Comparison of ENCODE assay signal across 10 cellular contexts in genomic region chr3:196219970-196220311, GRCh38. TPM values are rescaled to one million over a fixed set of nuclear protein-coding genes. Genes with fewer than 3 reads are reported as not detected.
A peak's percentile ranks its signal among the peaks of the same experiment; 100 is the strongest.
DNase-seq lines count a peak whose midpoint lies in the region; ATAC-seq, FAIRE-seq and TF ChIP-seq lines count a peak whose summit lies in the region.
"Had no signal": no experiment of that assay in that cellular context is flagged by ENCODE, and none has a peak within 500 bp of the region (broad histone marks: within the 10 kb centered on the region; RNA-seq: fewer than 3 reads in every experiment).

No MANE protein-coding gene starts in this region.

- no peaks in the 10 kb centered on the region for H3K9me3 ChIP-seq in OCI-LY1 (ENCODE audit: low read length)
- H3K9me3 ChIP-seq in colonic mucosa: no peaks in the 10 kb centered on the region
- no peaks in the 10 kb centered on the region for H3K9me3 ChIP-seq in psoas muscle

- no peak overlapping the region for H3K4me3 ChIP-seq in OCI-LY1 (ENCODE audit: low read depth, low read length, poor library complexity, severe bottlenecking)
- no peak overlapping the region for H3K4me3 ChIP-seq in colonic mucosa
- H3K4me3 ChIP-seq in psoas muscle: peak overlapping the region; percentile 25
- H3K4me3 ChIP-seq: cardiac muscle cell had no signal

- ATAC-seq in psoas muscle: no peak

- H3K36me3 ChIP-seq in OCI-LY1 (ENCODE audit: insufficient read depth, low read length) (no peaks in the 10 kb centered on the region), colonic mucosa (no peaks in the 10 kb centered on the region), psoas muscle (ENCODE audit: insufficient read depth in 1 of 2, low read depth in 1 of 2) (no peaks in the 10 kb centered on the region)
- H3K36me3 ChIP-seq: cardiac muscle cell had no signal

- no peaks in the 10 kb centered on the region for H3K36me3 Mint-ChIP-seq in T-helper 1 cell treated with Interleukin-12 subunit alpha and Interleukin-12 subunit beta and Interleukin-4 antibody, amounts not matched to agents 30 μg/mL and 1 μg/mL, for 36 hours (ENCODE audit: low read depth)

- FAIRE-seq in H54 (lab: Jason Lieb, UNC): no peak

- intact Hi-C loops in colonic mucosa (cut with DNase I): no loop called here
- intact Hi-C loops in psoas muscle (cut with DNase I): no loop called here
- intact Hi-C loops in head of caudate nucleus (cut with DNase I): no loop called here

- peaks cover 16% of the 10 kb centered on the region for H3K4me1 Mint-ChIP-seq in T-helper 1 cell treated with Interleukin-12 subunit alpha and Interleukin-12 subunit beta and Interleukin-4 antibody, amounts not matched to agents 30 μg/mL and 1 μg/mL, for 36 hours (ENCODE audit: low read depth)

- no peak for TF ChIP-seq CTCF in OCI-LY1 (IDR thresholded peaks at IDR 0.05; ENCODE audit: low read length)
- no peak for TF ChIP-seq CTCF in colonic mucosa (IDR thresholded peaks at IDR 0.05)
- no peak for TF ChIP-seq CTCF in psoas muscle (IDR thresholded peaks at IDR 0.05)

- no peaks in the 10 kb centered on the region for H3K9me3 Mint-ChIP-seq in T-helper 1 cell treated with Interleukin-12 subunit alpha and Interleukin-12 subunit beta and Interleukin-4 antibody, amounts not matched to agents 30 μg/mL and 1 μg/mL, for 36 hours

- peak overlapping the region; percentile 75 for H3K4me3 Mint-ChIP-seq in T-helper 1 cell treated with Interleukin-12 subunit alpha and Interleukin-12 subunit beta and Interleukin-4 antibody, amounts not matched to agents 30 μg/mL and 1 μg/mL, for 36 hours

- H3K27me3 Mint-ChIP-seq in T-helper 1 cell treated with Interleukin-12 subunit alpha and Interleukin-12 subunit beta and Interleukin-4 antibody, amounts not matched to agents 30 μg/mL and 1 μg/mL, for 36 hours (ENCODE audit: low read depth): peaks cover 5% of the 10 kb centered on the region

- 78 to 85% (median 78%) methylated on average over 19 of the region's 19 CpGs for WGBS in psoas muscle, 3 donors

- no peaks in the 10 kb centered on the region for H3K79me2 ChIP-seq in OCI-LY1 (ENCODE audit: insufficient read depth, low read length)

- H3K27me3 ChIP-seq in OCI-LY1 (ENCODE audit: insufficient read depth, low read length): peaks cover 8% of the 10 kb centered on the region; the same call in 1 of the 2 replicates
- no peaks in the 10 kb centered on the region for H3K27me3 ChIP-seq in colonic mucosa
- no peaks in the 10 kb centered on the region for H3K27me3 ChIP-seq in psoas muscle (ENCODE audit: insufficient read depth in 3 of 3, low read length in 2 of 3)
- H3K27me3 ChIP-seq: cardiac muscle cell had no signal

- no peaks in the 10 kb centered on the region for H4K20me1 ChIP-seq in OCI-LY1 (ENCODE audit: insufficient read depth, low read length)

- H3K9ac ChIP-seq in OCI-LY1 (ENCODE audit: low read length): no peak overlapping the region
- no peak overlapping the region for H3K9ac ChIP-seq in colonic mucosa (ENCODE audit: low read depth in 2 of 2, low read length in 2 of 2)

- no peaks in the 10 kb centered on the region for H3F3A ChIP-seq in OCI-LY1 (ENCODE audit: insufficient read depth, low read length)

- H3K27ac ChIP-seq in OCI-LY1 (ENCODE audit: low read depth, low read length, poor library complexity, severe bottlenecking) (no peak overlapping the region), colonic mucosa (peak overlapping the region; percentile 33), psoas muscle (peak overlapping the region; percentile 46)
- H3K27ac ChIP-seq: cardiac muscle cell, foreskin keratinocyte had no signal

- DNase-seq in T-helper 1 cell (no peak), colonic mucosa (no peak), psoas muscle (no peak), cerebellar cortex (ENCODE audit: low spot score) (no peak), head of caudate nucleus (no peak), H54 (ENCODE audit: insufficient read length, low spot score) (no peak)

- 0 out of 2 replicates have a peak overlapping the region, but pooled peaks have one; percentile 57 for H3K4me2 ChIP-seq in OCI-LY1 (ENCODE audit: low read length)

- no peak overlapping the region for H3K27ac Mint-ChIP-seq in T-helper 1 cell treated with Interleukin-12 subunit alpha and Interleukin-12 subunit beta and Interleukin-4 antibody, amounts not matched to agents 30 μg/mL and 1 μg/mL, for 36 hours

- H3K4me1 ChIP-seq in OCI-LY1 (ENCODE audit: insufficient read depth, low read length, severe bottlenecking): peaks cover 12% of the 10 kb centered on the region
- H3K4me1 ChIP-seq in colonic mucosa: peaks cover 22% of the 10 kb centered on the region
- H3K4me1 ChIP-seq in psoas muscle: peaks cover 3% of the 10 kb centered on the region

- H2AFZ ChIP-seq in OCI-LY1 (ENCODE audit: low read length): no peak overlapping the region

- no peaks in the 10 kb centered on the region for H3K9me2 ChIP-seq in OCI-LY1 (ENCODE audit: low read depth, low read length)

- TF ChIP-seq POLR2A in H54 (IDR thresholded peaks at IDR 0.05; ENCODE audit: low read depth, low read length): no peak

RNA-seq across cellular contexts. Expression of gene SLC51A, which starts 3.6 kb away (rescaled TPM):
- 10 to 100 TPM in 1 of 2 donors, 1 to 10 TPM in 1; 2.1 to 65.1 TPM for total RNA-seq in colonic mucosa
- under 1 TPM in 1 of 4 donors, not detected in 3; 0.39 TPM for total RNA-seq in psoas muscle
- polyA plus RNA-seq in psoas muscle: under 1 TPM; 0.31 to 0.44 (median 0.40) TPM
- total RNA-seq: cardiac muscle cell, foreskin keratinocyte had no signal
- polyA plus RNA-seq: foreskin keratinocyte had no signal

RNA-seq across cellular contexts. Expression of gene ZDHHC19, which starts 8.7 kb away (rescaled TPM):
- not detected for total RNA-seq in colonic mucosa
- total RNA-seq in psoas muscle: 1 to 10 TPM in 1 of 4 donors, under 1 TPM in 2, not detected in 1; 0.38 to 1.1 (median 0.43) TPM
- under 1 TPM in 2 of 3 donors, not detected in 1; 0.25 to 0.34 TPM for polyA plus RNA-seq in psoas muscle
- total RNA-seq: foreskin keratinocyte had no signal
- polyA plus RNA-seq: foreskin keratinocyte had no signal
